17 cellular contexts compared by ENCODE assay signal in genomic region chrX:40261955-40262596, GRCh38.
DNase-seq lines count a peak whose midpoint lies in the region; ATAC-seq and TF ChIP-seq lines count a peak whose summit lies in the region.
"Had no signal": no experiment of that assay in that cellular context is flagged by ENCODE, and none has a peak within 500 bp of the region (broad histone marks: within the 10 kb centered on the region; RNA-seq: fewer than 3 reads in every experiment).

No MANE protein-coding gene starts in this region.

- H3K4me1 ChIP-seq in BLaER1 treated with 17β-estradiol and CSF1 and Interleukin-3, amounts not matched to agents 10 nM and 100 nM = peaks cover 36 to 61% (median 54%) of the 10 kb centered on the region in 10 experiments
- peaks cover 12% of the 10 kb centered on the region for H3K4me1 ChIP-seq in right cardiac atrium (ENCODE audit: control insufficient read depth, insufficient read depth, low read length)
- peaks cover 5% of the 10 kb centered on the region for H3K4me1 ChIP-seq in ovary (ENCODE audit: insufficient read depth)
- H3K4me1 ChIP-seq in transverse colon = peaks cover 0 to 4% (median under 1%) of the 10 kb centered on the region in 4 donors

- no peak for TF ChIP-seq POLR2A in ovary (IDR thresholded peaks at IDR 0.05)
- TF ChIP-seq POLR2A in transverse colon (IDR thresholded peaks at IDR 0.05) = no peak

- ATAC-seq in right cardiac atrium (peak; percentile 81 to 87), GM19467 (IDR thresholded peaks at IDR 0.05; ENCODE audit: unreplicated experiment) (no peak), GM19395 (IDR thresholded peaks at IDR 0.05; ENCODE audit: unreplicated experiment) (no peak)
- ATAC-seq: activated T-helper 17 cell treated with anti-CD3 and anti-CD28 coated beads, Interleukin-2, amount 50 U/mL, for 72 hours; naive thymus-derived CD4-positive, alpha-beta T cell; stimulated activated memory B cell treated with anti-CD40 and anti-IgM and Interleukin-4, amounts not matched to agents 10 μg/mL and 1 μg/mL and 100 μg/mL, for 72 hours had no signal

- 41% methylated on average over 13 of the region's 13 CpGs for WGBS in right cardiac atrium
- WGBS in ovary, 3 donors = 40 to 63% (median 62%) methylated on average over 13 of the region's 13 CpGs
- WGBS in transverse colon (ENCODE audit: low coverage in 1 of 2), 2 donors = 67% methylated on average over 13 of the region's 13 CpGs; no CpG with 5 or more reads in 1 of the 2 donors

- intact Hi-C loops in right cardiac atrium (cut with DNase I) = loop anchor here (10.0 kb wide), 3 partner anchors 87 to 447 kb away; no protein-coding TSS in a partner anchor
- intact Hi-C loops in ovary (cut with DNase I) = loop anchor here in 2 of 4 donors (5.0 to 10.0 kb wide), 4 partner anchors 85 to 447 kb away; no protein-coding TSS in a partner anchor
- intact Hi-C loops in transverse colon (cut with DNase I; ENCODE audit: low total_unique reads) = no loop called here

- peaks cover 0 to 7% (median 0%) of the 10 kb centered on the region in 11 experiments; a peak in 1 of 22 replicates for H3K9me3 ChIP-seq in BLaER1 treated with 17β-estradiol and CSF1 and Interleukin-3, amounts not matched to agents 10 nM and 100 nM (replicated peaks in 1 of 11)
- H3K9me3 ChIP-seq in right cardiac atrium (ENCODE audit: control insufficient read depth, low read length) = no peaks in the 10 kb centered on the region
- H3K9me3 ChIP-seq in ovary = no peaks in the 10 kb centered on the region
- no peaks in the 10 kb centered on the region for H3K9me3 ChIP-seq in transverse colon

- no peak overlapping the region for H3K27ac ChIP-seq in BLaER1 treated with 17β-estradiol and CSF1 and Interleukin-3, amounts not matched to agents 10 nM and 100 nM
- H3K27ac ChIP-seq in brain microvascular endothelial cell (peak overlapping the region; percentile 59), right cardiac atrium (ENCODE audit: low read length) (peak overlapping the region; percentile 79), ovary (peak overlapping the region in 1 of 2 donors; percentile 77), transverse colon (peak overlapping the region in 2 of 4 donors; percentile 9 to 30)

- DNase-seq in brain microvascular endothelial cell = peak; percentile 16
- peak; percentile 72 to 83 (median 81) for DNase-seq in right cardiac atrium
- DNase-seq in ovary = peak; percentile 78 to 86 (median 82)
- DNase-seq in transverse colon = no peak
- DNase-seq in activated CD4-positive, alpha-beta T cell treated with anti-CD3 and anti-CD28 coated beads for 4 hours = no peak
- DNase-seq: activated CD4-positive, alpha-beta memory T cell treated with anti-CD3 and anti-CD28 coated beads for 36 hours; effector CD8-positive, alpha-beta T cell; GF-D8; naive thymus-derived CD4-positive, alpha-beta T cell; NCI-H1092; NCI-H2171 treated with DMSO at 0.1 percent for 48 hours; NK-92 treated with Interleukin-12 subunit alpha and Interleukin-12 subunit beta, amount 100 ng/mL, for 24 hours had no signal

- in situ Hi-C loops in brain microvascular endothelial cell (cut with HindIII; ENCODE audit: low pct_ligation_motif_present, low sequenced_read_pairs) = no loop called here
- in situ Hi-C loops in transverse colon (cut with MboI; ENCODE audit: low pct_ligation_motif_present in 1 of 4, low pct_unique_long_range_greater_than_20kb in 1 of 4, low sequenced_read_pairs in 3 of 4) = loop anchor here in 1 of 4 donors (10.0 kb wide), 1 partner anchor 77 kb away; no protein-coding TSS in a partner anchor

- peak overlapping the region; percentile 4 to 64 (median 31); a peak in 14 of 22 replicates for H3K4me2 ChIP-seq in BLaER1 treated with 17β-estradiol and CSF1 and Interleukin-3, amounts not matched to agents 10 nM and 100 nM

- peaks cover 0 to 12% (median 0%) of the 10 kb centered on the region in 11 experiments; a peak in 2 of 22 replicates for H3K27me3 ChIP-seq in BLaER1 treated with 17β-estradiol and CSF1 and Interleukin-3, amounts not matched to agents 10 nM and 100 nM
- H3K27me3 ChIP-seq in brain microvascular endothelial cell (replicated peaks) (no peaks in the 10 kb centered on the region), right cardiac atrium (ENCODE audit: control insufficient read depth, insufficient read depth) (no peaks in the 10 kb centered on the region), ovary (no peaks in the 10 kb centered on the region), transverse colon (no peaks in the 10 kb centered on the region)

- H3K4me3 ChIP-seq in BLaER1 treated with 17β-estradiol and CSF1 and Interleukin-3, amounts not matched to agents 10 nM and 100 nM = no peak overlapping the region
- H3K4me3 ChIP-seq in brain microvascular endothelial cell (ENCODE audit: low read depth, low read length) = no peak overlapping the region
- H3K4me3 ChIP-seq in right cardiac atrium (ENCODE audit: low read length) = no peak overlapping the region
- H3K4me3 ChIP-seq in ovary = no peak overlapping the region
- no peak overlapping the region for H3K4me3 ChIP-seq in transverse colon

- no peaks in the 10 kb centered on the region for H4K20me1 ChIP-seq in BLaER1 treated with 17β-estradiol and CSF1 and Interleukin-3, amounts not matched to agents 10 nM and 100 nM

- H3K9ac ChIP-seq in BLaER1 treated with 17β-estradiol and CSF1 and Interleukin-3, amounts not matched to agents 10 nM and 100 nM = no peak overlapping the region

- TF ChIP-seq EP300 in ovary (IDR thresholded peaks at IDR 0.05) (no peak), transverse colon (IDR thresholded peaks at IDR 0.05; ENCODE audit: low read depth) (no peak)

- no peaks in the 10 kb centered on the region for H3K36me3 ChIP-seq in BLaER1 treated with 17β-estradiol and CSF1 and Interleukin-3, amounts not matched to agents 10 nM and 100 nM
- H3K36me3 ChIP-seq in brain microvascular endothelial cell (replicated peaks) (no peaks in the 10 kb centered on the region), ovary (no peaks in the 10 kb centered on the region), transverse colon (no peaks in the 10 kb centered on the region)

- TF ChIP-seq CTCF in brain microvascular endothelial cell (IDR thresholded peaks at IDR 0.05; ENCODE audit: low read depth, low read length, missing control alignments) (no peak), ovary (IDR thresholded peaks at IDR 0.05) (no peak), transverse colon (IDR thresholded peaks at IDR 0.05) (no peak)

Comparison
In these comparisons a context has a peak if more than half of its experiments do, and no peak if none do; other contexts are left out.
1. H3K27ac ChIP-seq: peak in brain microvascular endothelial cell (single experiment) and right cardiac atrium (single experiment); none in BLaER1 treated with 17β-estradiol and CSF1 and Interleukin-3, amounts not matched to agents 10 nM and 100 nM (0 of 11).
2. DNase-seq: peak in brain microvascular endothelial cell (single experiment), right cardiac atrium (3 of 3) and ovary (5 of 5); none in transverse colon (single experiment) and activated CD4-positive, alpha-beta T cell treated with anti-CD3 and anti-CD28 coated beads for 4 hours (0 of 2).
3. ATAC-seq: peak in right cardiac atrium (2 of 2); none in GM19467 (single experiment) and GM19395 (single experiment).